In genomic region chr1:47002211-47002610, GRCh38 we compare ENCODE assay signal across 14 cellular contexts. TPM values are rescaled to one million over a fixed set of nuclear protein-coding genes. Genes with fewer than 3 reads are reported as not detected.
DNase-seq lines count a peak whose midpoint lies in the region; ATAC-seq, FAIRE-seq and TF ChIP-seq lines count a peak whose summit lies in the region.
"Had no signal": no experiment of that assay in that cellular context is flagged by ENCODE, and none has a peak within 500 bp of the region (broad histone marks: within the 10 kb centered on the region; RNA-seq: fewer than 3 reads in every experiment).

No MANE protein-coding gene starts in this region.

- peaks cover 0 to 13% (median 0%) of the 10 kb centered on the region in 7 donors for H3K27me3 ChIP-seq in heart right ventricle
- H3K27me3 ChIP-seq in right cardiac atrium (ENCODE audit: control insufficient read depth, insufficient read depth): no peaks in the 10 kb centered on the region
- peaks cover 19% of the 10 kb centered on the region for H3K27me3 ChIP-seq in PC-3 (ENCODE audit: low read length)
- no peaks in the 10 kb centered on the region; a peak in 1 of 7 replicates for H3K27me3 ChIP-seq in H1 (replicated peaks in 1 of 4; ENCODE audit: control insufficient read depth in 3 of 4, extremely low read depth in 1 of 4, insufficient read depth in 3 of 4, low read length in 3 of 4)
- H3K27me3 ChIP-seq in transverse colon: peaks cover 11% of the 10 kb centered on the region

- H2AK5ac ChIP-seq in H1 (ENCODE audit: low read depth, low read length): no peak overlapping the region

- TF ChIP-seq CTCF in heart right ventricle (IDR thresholded peaks at IDR 0.05) (peak in 8 of 9 donors; percentile 13 to 44 (median 30)), PC-3 (conservative IDR thresholded peaks at IDR 0.05; ENCODE audit: low read depth, low read length) (peak; percentile 70), H1 (IDR thresholded peaks at IDR 0.05; ENCODE audit: control extremely low read depth in 1 of 3, insufficient read depth in 1 of 3, low read depth in 1 of 3, low read length in 3 of 3) (peak in 2 of 3 experiments; percentile 41 to 64; a peak in 2 of 4 replicates), transverse colon (IDR thresholded peaks at IDR 0.05) (peak in 4 of 5 experiments; percentile 10 to 22 (median 16))

- H2BK120ac ChIP-seq in H1 (replicated peaks; ENCODE audit: low read depth, low read length): no peak overlapping the region

- no peak overlapping the region for H2BK12ac ChIP-seq in H1 (ENCODE audit: low read depth, low read length)

- H4K91ac ChIP-seq in H1 (replicated peaks; ENCODE audit: insufficient read length, low read length): no peak overlapping the region

- in situ Hi-C loops in transverse colon (cut with MboI; ENCODE audit: low pct_ligation_motif_present in 1 of 4, low pct_unique_long_range_greater_than_20kb in 1 of 4, low sequenced_read_pairs in 3 of 4): no loop called here

- DNase-seq in heart right ventricle (no peak), right cardiac atrium (no peak), PC-3 (peak; percentile 36), H1 (ENCODE audit: low read depth in 1 of 2, low spot score in 2 of 2) (no peak), transverse colon (no peak), GM19240 (ENCODE audit: insufficient read length, low spot score) (no peak)
- DNase-seq: activated CD4-positive, alpha-beta T cell treated with anti-CD3 and anti-CD28 coated beads for 36 hours; activated naive CD4-positive, alpha-beta T cell; NCI-H1436 treated with DMSO at 0.1 percent for 48 hours; RPMI8226 had no signal

- H4K20me1 ChIP-seq in PC-3 (ENCODE audit: low read length): no peaks in the 10 kb centered on the region
- H4K20me1 ChIP-seq in H1 (replicated peaks in 1 of 2; ENCODE audit: control insufficient read depth in 1 of 2, insufficient read depth in 2 of 2, low read length in 2 of 2): no peaks in the 10 kb centered on the region

- peak; percentile 50 to 58 for TF ChIP-seq RAD21 in H1 (IDR thresholded peaks at IDR 0.05 in 1 of 2, conservative IDR thresholded peaks at IDR 0.05 in 1 of 2; ENCODE audit: low read depth in 2 of 2, low read length in 2 of 2)

- H3K4me1 ChIP-seq in heart right ventricle (no peaks in the 10 kb centered on the region), right cardiac atrium (ENCODE audit: control insufficient read depth, insufficient read depth, low read length) (no peaks in the 10 kb centered on the region), PC-3 (ENCODE audit: insufficient read depth, low read length) (no peaks in the 10 kb centered on the region), H1 (replicated peaks in 1 of 4; ENCODE audit: control insufficient read depth in 3 of 4, insufficient read depth in 4 of 4, low read length in 3 of 4) (peaks cover 0 to 3% (median 0%) of the 10 kb centered on the region in 4 experiments; a peak in 2 of 7 replicates), transverse colon (no peaks in the 10 kb centered on the region)

- WGBS in heart right ventricle, 2 donors: 19 to 27% methylated on average over 1 of the region's 1 CpG
- WGBS in right cardiac atrium: 25% methylated on average over 1 of the region's 1 CpG
- WGBS in H1 (ENCODE audit: extremely low coverage in 1 of 2, insufficient coverage in 1 of 2, insufficient read length in 1 of 2, insufficient replicate concordance in 2 of 2, low coverage in 1 of 2, low lambda C conversion rate in 2 of 2, missing lambda C conversion rate in 1 of 2), 2 experiments: 88% methylated on average over 1 of the region's 1 CpG; no CpG with 5 or more reads in 1 of the 2 experiments
- WGBS in transverse colon (ENCODE audit: low coverage in 1 of 2), 2 donors: 33 to 38% methylated on average over 1 of the region's 1 CpG

- TF ChIP-seq POLR2A in H1 (IDR thresholded peaks at IDR 0.05; ENCODE audit: control extremely low read depth in 1 of 2, low read depth in 2 of 2, low read length in 2 of 2) (no peak), transverse colon (IDR thresholded peaks at IDR 0.05) (no peak)

- H3K27ac ChIP-seq in heart right ventricle (no peak overlapping the region), right cardiac atrium (ENCODE audit: low read length) (no peak overlapping the region), PC-3 (ENCODE audit: low read length) (no peak overlapping the region), H1 (ENCODE audit: low read depth, low read length) (no peak overlapping the region), transverse colon (no peak overlapping the region)
- H3K27ac ChIP-seq: skin epidermis had no signal

- ATAC-seq in heart right ventricle (no peak), right cardiac atrium (no peak), PC-3 (peak; percentile 37; the same call in 1 of the 2 replicates), GM21717 (IDR thresholded peaks at IDR 0.05; ENCODE audit: unreplicated experiment) (no peak), HG03354 (IDR thresholded peaks at IDR 0.05; ENCODE audit: poor library complexity, severe bottlenecking, unreplicated experiment) (no peak)
- ATAC-seq: activated CD4-positive, alpha-beta T cell treated with anti-CD3 and anti-CD28 coated beads for 36 hours had no signal

- H2BK15ac ChIP-seq in H1 (ENCODE audit: low read length): no peak overlapping the region

- no peak overlapping the region for H4K5ac ChIP-seq in H1 (ENCODE audit: insufficient read length, low read depth, low read length)

- H2BK5ac ChIP-seq in H1 (ENCODE audit: low read depth, low read length): no peak overlapping the region

- H4K8ac ChIP-seq in H1 (ENCODE audit: extremely low read depth, insufficient read depth, low read length): no peak overlapping the region

- H3K23me2 ChIP-seq in H1 (ENCODE audit: low read depth, low read length): no peaks in the 10 kb centered on the region

- H3K9me3 ChIP-seq in heart right ventricle: peaks cover 0 to 8% (median 0%) of the 10 kb centered on the region in 11 donors
- no peaks in the 10 kb centered on the region for H3K9me3 ChIP-seq in right cardiac atrium (ENCODE audit: control insufficient read depth, low read length)
- H3K9me3 ChIP-seq in PC-3 (ENCODE audit: low read length): no peaks in the 10 kb centered on the region
- H3K9me3 ChIP-seq in H1 (ENCODE audit: insufficient read depth in 2 of 2, low read depth in 1 of 2, low read length in 1 of 2): peaks cover 6 to 9% of the 10 kb centered on the region in 2 experiments; a peak in 3 of 4 replicates
- no peaks in the 10 kb centered on the region for H3K9me3 ChIP-seq in transverse colon

- H3K9ac ChIP-seq in PC-3 (ENCODE audit: low read length) (no peak overlapping the region), H1 (replicated peaks in 1 of 4; ENCODE audit: extremely low read depth in 1 of 4, low read depth in 3 of 4, low read length in 3 of 4) (no peak overlapping the region)

- H3K56ac ChIP-seq in H1 (replicated peaks; ENCODE audit: insufficient read length, low read depth, low read length): no peak overlapping the region

- H3K4me2 ChIP-seq in PC-3 (ENCODE audit: low read length) (no peak overlapping the region), H1 (ENCODE audit: insufficient read depth in 1 of 2, low read depth in 2 of 2, low read length in 2 of 2) (no peak overlapping the region)

- H3K18ac ChIP-seq in H1 (ENCODE audit: extremely low read depth, low read length): no peak overlapping the region

- POLR2A ChIA-PET in PC-3 (lab: Charles Lee; ENCODE audit: unreplicated experiment) (no interaction called here), H1 (lab: Charles Lee; ENCODE audit: partially characterized antibody) (interaction anchor here (1.0 kb wide), 1 partner anchor 14 kb away, joined by 3 read pairs; no protein-coding TSS in a partner anchor)

- TF ChIP-seq EP300 in H1 (IDR thresholded peaks at IDR 0.05; ENCODE audit: borderline replicate concordance in 1 of 2, low read depth in 2 of 2, low read length in 2 of 2): no peak
- TF ChIP-seq EP300 in transverse colon (IDR thresholded peaks at IDR 0.05; ENCODE audit: low read depth): no peak

- intact Hi-C loops in heart right ventricle (cut with DNase I): no loop called here
- intact Hi-C loops in right cardiac atrium (cut with DNase I): no loop called here
- intact Hi-C loops in PC-3 (cut with micrococcal nuclease): loop anchor here (10.0 kb wide), 1 partner anchor 173 kb away; no protein-coding TSS in a partner anchor
- intact Hi-C loops in transverse colon (cut with DNase I; ENCODE audit: low total_unique reads): no loop called here

- H2BK20ac ChIP-seq in H1 (ENCODE audit: low read length): no peak overlapping the region

- no peak overlapping the region for H3K14ac ChIP-seq in H1 (ENCODE audit: insufficient read length)

- H2AFZ ChIP-seq in PC-3 (ENCODE audit: low read length): no peak overlapping the region
- no peak overlapping the region for H2AFZ ChIP-seq in H1 (ENCODE audit: low read length)

- no peak for FAIRE-seq in H1 (lab: Jason Lieb, UNC)

- H3K4me3 ChIP-seq in heart right ventricle (no peak overlapping the region), right cardiac atrium (ENCODE audit: low read length) (no peak overlapping the region), PC-3 (ENCODE audit: low read length) (no peak overlapping the region), H1 (ENCODE audit: extremely low read depth in 1 of 4, insufficient read depth in 2 of 4, low read depth in 3 of 4, low read length in 4 of 4) (no peak overlapping the region), transverse colon (no peak overlapping the region)
- H3K4me3 ChIP-seq: skin epidermis had no signal

- H3K79me2 ChIP-seq in PC-3 (ENCODE audit: low read length) (no peaks in the 10 kb centered on the region), H1 (ENCODE audit: control insufficient read depth in 1 of 2, insufficient read depth in 2 of 2, low read length in 2 of 2) (no peaks in the 10 kb centered on the region)

- H3K4ac ChIP-seq in H1 (replicated peaks; ENCODE audit: insufficient read length, low read depth, low read length): no peak overlapping the region

- no TSS peak for BruUV-seq in PC-3 (replicated peaks; lab: Mats Ljungman, UMichigan)

- H3K79me1 ChIP-seq in H1 (ENCODE audit: low read depth, low read length): no peaks in the 10 kb centered on the region

- CTCF ChIA-PET in PC-3 (lab: Charles Lee): interaction anchor here (0.7 kb wide), 1 partner anchor 1509 kb away, joined by 4 read pairs; no protein-coding TSS in a partner anchor
- CTCF ChIA-PET in H1 (lab: Charles Lee; ENCODE audit: partially characterized antibody): interaction anchor here (0.9 to 3.1 kb wide), 16 partner anchors 10 to 277 kb away, joined by 3 to 14 read pairs (median 4); no protein-coding TSS in a partner anchor

- no peaks in the 10 kb centered on the region for H3K9me2 ChIP-seq in PC-3 (replicated peaks; ENCODE audit: low read length)

- no peak overlapping the region for H3K23ac ChIP-seq in H1 (ENCODE audit: insufficient read length)

- no peaks in the 10 kb centered on the region for H3F3A ChIP-seq in PC-3 (ENCODE audit: low read length, unreplicated experiment)

- H3K36me3 ChIP-seq in heart right ventricle (no peaks in the 10 kb centered on the region), PC-3 (ENCODE audit: low read depth, low read length) (no peaks in the 10 kb centered on the region), H1 (ENCODE audit: control insufficient read depth in 2 of 4, insufficient read depth in 4 of 4, low read length in 3 of 4) (peaks cover 0 to 5% (median 0%) of the 10 kb centered on the region in 4 experiments; a peak in 1 of 8 replicates), transverse colon (no peaks in the 10 kb centered on the region)

RNA-seq across cellular contexts. Expression of gene CYP4X1, which starts 21.3 kb away (rescaled TPM):
- total RNA-seq in heart right ventricle: 1 to 10 TPM in 6 of 10 donors, under 1 TPM in 4; 0.28 to 2.2 (median 1.1) TPM
- polyA plus RNA-seq in heart right ventricle: 1 to 10 TPM; 2.1 to 4.1 TPM
- total RNA-seq in right cardiac atrium: 1 to 10 TPM; 3.2 to 8.7 (median 4.3) TPM
- polyA plus RNA-seq in right cardiac atrium: 4.1 TPM
- total RNA-seq in PC-3 (2014; rRNA removed): 0.52 and 1.0 TPM in 2 replicates
- 1.3 and 1.4 TPM in 2 replicates for total RNA-seq in H1 (2021; fragmentation: NEBNext Ultra II Directional; extraction: Animal tissue kit (Norgen Biotek cat#: 25700))
- polyA plus RNA-seq in H1 (2011; rRNA removed): 2.0 and 3.5 TPM in 2 replicates
- 2.6 TPM for polyA plus RNA-seq in H1 (2011; cell fraction: cytosol; rRNA removed)
- 2.9 TPM for polyA plus RNA-seq in H1 (2011; cell fraction: nucleus; rRNA removed)
- polyA plus RNA-seq in H1 (2012, experiment 1 of 2): 1.8 to 2.2 TPM (median 1.9 TPM) in 4 replicates
- 1.3 TPM for polyA plus RNA-seq in H1 (2012, experiment 2 of 2)
- polyA plus RNA-seq in H1 (2013, experiment 1 of 2): 3.1 TPM
- polyA plus RNA-seq in H1 (2013, experiment 2 of 2): 3.4 TPM
- polyA minus RNA-seq in H1 (2011; rRNA and poly(A)+ RNA removed): 1.4 and 3.9 TPM in 2 replicates
- polyA minus RNA-seq in H1 (2011; cell fraction: cytosol; rRNA and poly(A)+ RNA removed): 0.44 TPM
- 1.3 TPM for polyA minus RNA-seq in H1 (2011; cell fraction: nucleus; rRNA and poly(A)+ RNA removed)
- under 1 TPM in 2 of 4 donors, not detected in 2; 0.79 to 0.96 TPM for total RNA-seq in transverse colon
- total RNA-seq: activated CD4-positive, alpha-beta T cell treated with anti-CD3 and anti-CD28 coated beads for 36 hours; mononuclear cell had no signal

Comparison
In these comparisons a context has a peak if more than half of its experiments do, and no peak if none do; other contexts are left out.
1. CTCF ChIP-seq: peak in every context shown above with its lines; median percentile 70 in PC-3; 52 in H1; 30 in heart right ventricle; 16 in transverse colon.